In the genomic region with DNA sequence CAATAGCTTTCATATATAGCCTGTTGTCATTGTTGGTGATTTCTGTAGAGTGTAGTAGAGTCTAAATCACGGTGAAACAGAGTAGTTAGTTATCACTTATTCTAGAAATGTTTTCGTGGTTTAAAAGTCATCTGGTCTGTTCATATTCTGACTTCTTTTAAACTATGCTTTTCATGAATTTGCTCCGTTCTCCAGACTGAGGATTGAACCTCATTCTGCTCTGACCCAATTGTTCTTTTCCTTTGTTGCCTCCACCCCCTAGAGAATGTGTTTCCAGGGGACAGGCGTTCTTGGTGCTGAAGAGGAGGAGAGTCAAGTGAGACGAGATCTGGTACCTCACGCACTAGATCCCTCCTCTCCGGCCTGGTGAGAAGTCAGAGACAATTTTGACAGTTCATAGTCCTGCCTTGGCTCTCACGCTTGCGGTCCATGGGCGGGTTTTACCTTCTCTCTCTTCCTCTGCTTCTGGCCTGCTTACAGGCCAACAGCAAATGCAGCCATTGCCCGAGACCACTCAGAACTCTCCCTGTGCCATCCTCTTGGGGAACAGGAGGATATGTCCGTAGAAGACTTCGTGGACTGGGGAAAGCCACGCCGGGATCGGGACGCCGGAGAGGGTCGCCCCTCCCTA, we compare ENCODE assay signal across 8 cellular contexts. TPM values are rescaled to one million over a fixed set of nuclear protein-coding genes. Genes with fewer than 3 reads are reported as not detected.
A peak's percentile ranks its signal among the peaks of the same experiment; 100 is the strongest.
DNase-seq lines count a peak whose midpoint lies in the region; ATAC-seq and TF ChIP-seq lines count a peak whose summit lies in the region.

No MANE protein-coding gene starts in this region.

- WGBS in esophagus, 2 donors: 0 to 1% methylated on average over 19 of the region's 19 CpGs

- H3K4me1 ChIP-seq in esophagus (ENCODE audit: control insufficient read depth in 2 of 2, insufficient read depth in 2 of 2, low read length in 1 of 2): peaks cover 0 to 2% of the 10 kb centered on the region in 2 donors

- H3K27ac ChIP-seq in esophagus (ENCODE audit: low read depth in 2 of 2, low read length in 1 of 2): peak overlapping the region; percentile 98 to 99

- H3K27me3 ChIP-seq in esophagus (ENCODE audit: control insufficient read depth in 1 of 2, insufficient read depth in 2 of 2, low read length in 2 of 2): no peaks in the 10 kb centered on the region

- DNase-seq in COR-L47 (lab: John Stamatoyannopoulos, UW) (peak; percentile 83), NCI-H446 treated with DMSO at 0.1 percent for 48 hours (lab: John Stamatoyannopoulos, UW) (peak; percentile 37), natural killer cell (no peak), NK-92 (lab: John Stamatoyannopoulos, UW; ENCODE audit: unreplicated experiment) (no peak)
- DNase-seq in activated CD4-positive, alpha-beta T cell treated with anti-CD3 and anti-CD28 coated beads, Interleukin-2, amount 10 ng/mL, durations not matched to agents 24 days and 14 days: no peak

- ATAC-seq in GM19043 (IDR thresholded peaks at IDR 0.05; ENCODE audit: low read depth, unreplicated experiment): peak; percentile 66
- ATAC-seq in HG03159 (IDR thresholded peaks at IDR 0.05; ENCODE audit: unreplicated experiment): peak; percentile 64
- peak; percentile 66 to 82 (median 68) for ATAC-seq in natural killer cell

- peak overlapping the region; percentile 85 to 89 for H3K4me3 ChIP-seq in esophagus (ENCODE audit: low read depth in 1 of 2, low read length in 2 of 2)

- no peaks in the 10 kb centered on the region for H3K9me3 ChIP-seq in esophagus (ENCODE audit: control insufficient read depth in 2 of 2, insufficient read depth in 1 of 2, low read depth in 1 of 2, low read length in 1 of 2)

- no peak for TF ChIP-seq CTCF in natural killer cell (IDR thresholded peaks at IDR 0.05)

- H3K36me3 ChIP-seq in esophagus (ENCODE audit: control insufficient read depth in 2 of 2, insufficient read depth in 2 of 2, low read length in 1 of 2): no peaks in the 10 kb centered on the region

- H3K4me1 Mint-ChIP-seq in activated CD4-positive, alpha-beta T cell treated with anti-CD3 and anti-CD28 coated beads, Interleukin-2, amount 10 ng/mL, durations not matched to agents 24 days and 14 days: peaks cover 45% of the 10 kb centered on the region
- peaks cover 47 to 48% of the 10 kb centered on the region in 2 donors for H3K4me1 Mint-ChIP-seq in natural killer cell

- peak overlapping the region; percentile 95 for H3K27ac Mint-ChIP-seq in activated CD4-positive, alpha-beta T cell treated with anti-CD3 and anti-CD28 coated beads, Interleukin-2, amount 10 ng/mL, durations not matched to agents 24 days and 14 days
- peak overlapping the region; percentile 97 to 99 for H3K27ac Mint-ChIP-seq in natural killer cell

- H3K36me3 Mint-ChIP-seq in activated CD4-positive, alpha-beta T cell treated with anti-CD3 and anti-CD28 coated beads, Interleukin-2, amount 10 ng/mL, durations not matched to agents 24 days and 14 days (ENCODE audit: low read depth): peaks cover 18% of the 10 kb centered on the region
- H3K36me3 Mint-ChIP-seq in natural killer cell: no peaks in the 10 kb centered on the region

- H3K4me3 Mint-ChIP-seq in activated CD4-positive, alpha-beta T cell treated with anti-CD3 and anti-CD28 coated beads, Interleukin-2, amount 10 ng/mL, durations not matched to agents 24 days and 14 days: peak overlapping the region; percentile 88
- peak overlapping the region; percentile 91 for H3K4me3 Mint-ChIP-seq in natural killer cell

- no peaks in the 10 kb centered on the region for H3K9me3 Mint-ChIP-seq in activated CD4-positive, alpha-beta T cell treated with anti-CD3 and anti-CD28 coated beads, Interleukin-2, amount 10 ng/mL, durations not matched to agents 24 days and 14 days
- H3K9me3 Mint-ChIP-seq in natural killer cell: no peaks in the 10 kb centered on the region

- intact Hi-C loops in activated CD4-positive, alpha-beta T cell treated with anti-CD3 and anti-CD28 coated beads, Interleukin-2, amount 10 ng/mL, durations not matched to agents 24 days and 14 days (cut with micrococcal nuclease): loop anchor here (1.0 to 10.0 kb wide), 10 partner anchors 28 to 1930 kb away; a partner anchor contains a TSS
- intact Hi-C loops in natural killer cell (cut with micrococcal nuclease): loop anchor here (2.0 to 5.0 kb wide), 6 partner anchors 16 to 1928 kb away; a partner anchor contains a TSS

- H3K27me3 Mint-ChIP-seq in activated CD4-positive, alpha-beta T cell treated with anti-CD3 and anti-CD28 coated beads, Interleukin-2, amount 10 ng/mL, durations not matched to agents 24 days and 14 days: peaks cover 3% of the 10 kb centered on the region
- peaks cover 1 to 3% of the 10 kb centered on the region in 2 donors for H3K27me3 Mint-ChIP-seq in natural killer cell (ENCODE audit: low read depth in 2 of 2)

RNA-seq across cellular contexts. Expression of a gene that starts 0.6 kb away (rescaled TPM):
- total RNA-seq in activated CD4-positive, alpha-beta T cell treated with anti-CD3 and anti-CD28 coated beads, Interleukin-2, amount 10 ng/mL, durations not matched to agents 24 days and 14 days: 61.2 and 63.7 TPM in 2 replicates
- 1 to 10 TPM; 4.2 to 6.1 TPM for polyA plus RNA-seq in esophagus
- total RNA-seq in natural killer cell: 10 to 100 TPM; 78.7 to 90.4 (median 89.4) TPM

RNA-seq across cellular contexts. Expression of a gene that starts 59.9 kb away (rescaled TPM):
- total RNA-seq in activated CD4-positive, alpha-beta T cell treated with anti-CD3 and anti-CD28 coated beads, Interleukin-2, amount 10 ng/mL, durations not matched to agents 24 days and 14 days: not detected in 2 replicates
- polyA plus RNA-seq in esophagus: not detected
- total RNA-seq in natural killer cell: not detected

Comparison
In these comparisons a context has a peak if more than half of its experiments do, and no peak if none do; other contexts are left out.
1. DNase-seq: peak in COR-L47 (single experiment) and NCI-H446 treated with DMSO at 0.1 percent for 48 hours (single experiment); none in activated CD4-positive, alpha-beta T cell treated with anti-CD3 and anti-CD28 coated beads, Interleukin-2, amount 10 ng/mL, durations not matched to agents 24 days and 14 days (single experiment), natural killer cell (single experiment) and NK-92 (single experiment).
2. Peak in every context shown above with its lines, with median percentiles within 50 percentile points of each other: ATAC-seq.